28 cellular contexts compared by ENCODE assay signal in the genomic region with DNA sequence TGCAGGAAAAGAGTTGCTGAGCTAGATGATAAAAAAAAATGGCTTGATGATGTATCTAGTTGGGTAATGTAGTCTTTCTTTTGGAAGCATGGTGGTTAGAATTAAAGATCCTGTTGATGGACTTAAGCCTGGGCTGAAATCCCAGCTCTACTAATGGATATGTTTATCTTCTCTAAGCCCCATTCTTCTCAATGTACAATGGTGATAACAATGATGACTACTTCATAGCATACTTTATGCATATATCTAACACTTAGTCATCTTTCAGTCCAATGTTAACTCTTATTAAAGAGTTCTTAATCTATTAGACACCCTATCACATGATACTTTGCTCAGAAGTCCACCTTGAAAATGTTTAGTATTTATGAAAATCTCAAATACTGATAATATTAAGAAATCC.
"Had no signal": no experiment of that assay in that cellular context is flagged by ENCODE, and none has a peak within 500 bp of the region (broad histone marks: within the 10 kb centered on the region; RNA-seq: fewer than 3 reads in every experiment).

No MANE protein-coding gene starts in this region.

- FAIRE-seq: colon, endothelial cell of umbilical vein, frontal cortex had no signal

- DNase-seq: activated CD4-positive, alpha-beta memory T cell treated with anti-CD3 and anti-CD28 coated beads for 36 hours; activated CD4-positive, alpha-beta T cell treated with anti-CD3 and anti-CD28 coated beads for 36 hours; activated CD4-positive, alpha-beta T cell treated with anti-CD3 and anti-CD28 coated beads, Interleukin-2, amount 10 ng/mL, durations not matched to agents 24 days and 14 days; activated CD4-positive, CD25-positive, alpha-beta regulatory T cell; activated CD4-positive, CD25-positive, alpha-beta regulatory T cell treated with anti-CD3 and anti-CD28 coated beads, Interleukin-2, amount 50 U/mL, for 72 hours; activated CD8-positive, alpha-beta memory T cell treated with anti-CD3 and anti-CD28 coated beads, Interleukin-2, amount 10 ng/mL, durations not matched to agents 7 days and 5 days; activated CD8-positive, alpha-beta memory T cell treated with anti-CD3 and anti-CD28 coated beads, Interleukin-2, amount 50 U/mL, for 4 hours; activated CD8-positive, alpha-beta T cell treated with anti-CD3 and anti-CD28 coated beads, Interleukin-2, amount 10 ng/mL, durations not matched to agents 7 days and 5 days; activated effector memory CD4-positive, alpha-beta T cell treated with anti-CD3 and anti-CD28 coated beads, Interleukin-2, amount 50 U/mL, for 16 hours; activated naive CD4-positive, alpha-beta T cell treated with anti-CD3 and anti-CD28 coated beads for 36 hours; activated naive CD8-positive, alpha-beta T cell treated with anti-CD3 and anti-CD28 coated beads for 36 hours; activated naive CD8-positive, alpha-beta T cell treated with anti-CD3 and anti-CD28 coated beads, Interleukin-2, amount 50 U/mL, for 24 hours; activated T-cell treated with anti-CD3 and anti-CD28 coated beads, Interleukin-2, amount 50 U/mL, for 1 hour; activated T-cell treated with anti-CD3 and anti-CD28 coated beads, Interleukin-2, amount 50 U/mL, for 48 hours; adrenal gland; brain microvascular endothelial cell; caudate nucleus; effector CD8-positive, alpha-beta T cell; erythroblast; head of caudate nucleus; T-helper 1 cell; T-helper 17 cell; T1000 had no signal

- ATAC-seq: activated CD4-positive, alpha-beta T cell treated with anti-CD3 and anti-CD28 coated beads for 36 hours; activated CD8-positive, alpha-beta memory T cell treated with anti-CD3 and anti-CD28 coated beads, Interleukin-2, amount 10 ng/mL, durations not matched to agents 7 days and 5 days; activated CD8-positive, alpha-beta T cell treated with anti-CD3 and anti-CD28 coated beads, Interleukin-2, amount 10 ng/mL, durations not matched to agents 7 days and 5 days; activated naive CD8-positive, alpha-beta T cell treated with anti-CD3 and anti-CD28 coated beads, Interleukin-2, amount 50 U/mL, for 24 hours; T-helper 17 cell had no signal

- H3K4me3 ChIP-seq: adrenal gland, ascending aorta, esophagus muscularis mucosa had no signal
